In genomic region chr14:54446201-54446693, GRCh38 we compare ENCODE assay signal across 10 cellular contexts. TPM values are rescaled to one million over a fixed set of nuclear protein-coding genes. Genes with fewer than 3 reads are reported as not detected.
A peak's percentile ranks its signal among the peaks of the same experiment; 100 is the strongest.
DNase-seq lines count a peak whose midpoint lies in the region; TF ChIP-seq lines count a peak whose summit lies in the region.
"Had no signal": no experiment of that assay in that cellular context is flagged by ENCODE, and none has a peak within 500 bp of the region (broad histone marks: within the 10 kb centered on the region; RNA-seq: fewer than 3 reads in every experiment).

No MANE protein-coding gene starts in this region.

- H3K4me1 ChIP-seq in Peyer's patch, result peaks cover 0 to 10% (median 3%) of the 10 kb centered on the region in 4 donors
- H3K4me1 ChIP-seq in tibial nerve, result peaks cover 0 to 11% (median 5%) of the 10 kb centered on the region in 4 donors
- no peaks in the 10 kb centered on the region for H3K4me1 ChIP-seq in effector memory CD4-positive, alpha-beta T cell (ENCODE audit: control insufficient read depth, insufficient read depth, low read length, poor library complexity, severe bottlenecking)

- no peaks in the 10 kb centered on the region for H3K36me3 ChIP-seq in Peyer's patch
- H3K36me3 ChIP-seq in tibial nerve, result no peaks in the 10 kb centered on the region
- no peaks in the 10 kb centered on the region for H3K36me3 ChIP-seq in brain microvascular endothelial cell (replicated peaks)
- no peaks in the 10 kb centered on the region for H3K36me3 ChIP-seq in effector memory CD4-positive, alpha-beta T cell (ENCODE audit: control insufficient read depth, insufficient read depth, low read length)
- H3K36me3 ChIP-seq: cardiac muscle cell had no signal

- H3K9me3 ChIP-seq in Peyer's patch, result no peaks in the 10 kb centered on the region
- H3K9me3 ChIP-seq in tibial nerve, result no peaks in the 10 kb centered on the region
- H3K9me3 ChIP-seq in effector memory CD4-positive, alpha-beta T cell (ENCODE audit: control insufficient read depth, low read length), result no peaks in the 10 kb centered on the region

- no peak for TF ChIP-seq EP300 in tibial nerve (IDR thresholded peaks at IDR 0.05)

- DNase-seq in NCI-H2227 (lab: John Stamatoyannopoulos, UW; ENCODE audit: unreplicated experiment) (peak; percentile 20), NCI-H2227 treated with DMSO at 0.1 percent for 48 hours (lab: John Stamatoyannopoulos, UW) (no peak), Peyer's patch (peak in 2 of 3 donors; percentile 54 to 74), fibroblast of the aortic adventitia (ENCODE audit: low read depth) (peak; percentile 72), tibial nerve (ENCODE audit: low spot score in 2 of 2) (no peak), brain microvascular endothelial cell (no peak), mucosa of gallbladder (ENCODE audit: low spot score) (no peak)
- no peak for DNase-seq in effector memory CD4-positive, alpha-beta T cell
- DNase-seq: stimulated activated CD4-positive, alpha-beta T cell treated with anti-CD3 and anti-CD28 coated beads, Interleukin-4, amount 100 ng/mL, for 24 hours had no signal

- H3K27ac ChIP-seq in Peyer's patch (peak overlapping the region in 3 of 4 donors; percentile 71 to 87 (median 83)), tibial nerve (peak overlapping the region in 3 of 4 donors; percentile 26 to 49 (median 47)), brain microvascular endothelial cell (no peak overlapping the region)
- no peak overlapping the region for H3K27ac ChIP-seq in effector memory CD4-positive, alpha-beta T cell (ENCODE audit: insufficient read depth, low read length, poor library complexity, severe bottlenecking)
- H3K27ac ChIP-seq: cardiac muscle cell had no signal

- no peak overlapping the region for H3K4me3 ChIP-seq in Peyer's patch
- no peak overlapping the region for H3K4me3 ChIP-seq in fibroblast of the aortic adventitia (ENCODE audit: low read depth, low read length)
- no peak overlapping the region for H3K4me3 ChIP-seq in tibial nerve
- H3K4me3 ChIP-seq in brain microvascular endothelial cell (ENCODE audit: low read depth, low read length), result no peak overlapping the region
- no peak overlapping the region for H3K4me3 ChIP-seq in effector memory CD4-positive, alpha-beta T cell (ENCODE audit: insufficient read depth, low read depth, low read length, poor library complexity, severe bottlenecking)
- H3K4me3 ChIP-seq: cardiac muscle cell had no signal

- TF ChIP-seq CTCF in Peyer's patch (IDR thresholded peaks at IDR 0.05), result no peak
- no peak for TF ChIP-seq CTCF in fibroblast of the aortic adventitia (IDR thresholded peaks at IDR 0.05; ENCODE audit: insufficient read depth, low read length)
- TF ChIP-seq CTCF in tibial nerve (IDR thresholded peaks at IDR 0.05), result no peak
- TF ChIP-seq CTCF in brain microvascular endothelial cell (IDR thresholded peaks at IDR 0.05; ENCODE audit: low read depth, low read length, missing control alignments), result no peak

- WGBS in tibial nerve, 2 donors, result 23 to 25% methylated on average over 5 of the region's 5 CpGs

- TF ChIP-seq POLR2A in Peyer's patch (IDR thresholded peaks at IDR 0.05), result no peak
- TF ChIP-seq POLR2A in tibial nerve (IDR thresholded peaks at IDR 0.05), result no peak

- in situ Hi-C loops in brain microvascular endothelial cell (cut with HindIII; ENCODE audit: low pct_ligation_motif_present, low sequenced_read_pairs), result no loop called here

- H3K27me3 ChIP-seq in Peyer's patch, result no peaks in the 10 kb centered on the region
- H3K27me3 ChIP-seq in tibial nerve, result no peaks in the 10 kb centered on the region
- H3K27me3 ChIP-seq in brain microvascular endothelial cell (replicated peaks), result no peaks in the 10 kb centered on the region
- H3K27me3 ChIP-seq in effector memory CD4-positive, alpha-beta T cell (replicated peaks; ENCODE audit: control insufficient read depth, insufficient read depth, low read length, poor library complexity, severe bottlenecking), result no peaks in the 10 kb centered on the region
- H3K27me3 ChIP-seq: cardiac muscle cell had no signal

RNA-seq across cellular contexts. Expression of gene CNIH1, which starts 5.1 kb away (rescaled TPM):
- total RNA-seq in Peyer's patch (100 to 1,000 TPM in 3 of 4 donors, 10 to 100 TPM in 1; 61.1 to 130 (median 121) TPM), fibroblast of the aortic adventitia (ENCODE audit: low replicate concordance) (27.5 and 326 TPM in 2 replicates), tibial nerve (10 to 100 TPM; 29.3 to 61.8 (median 59.5) TPM), mucosa of gallbladder (98.5 TPM)

RNA-seq across cellular contexts. Expression of gene GMFB, which starts 42.5 kb away (rescaled TPM):
- total RNA-seq in Peyer's patch (10 to 100 TPM; 35.5 to 60.9 (median 41.3) TPM), fibroblast of the aortic adventitia (ENCODE audit: low replicate concordance) (73.8 and 129 TPM in 2 replicates), tibial nerve (100 to 1,000 TPM in 1 of 4 donors, 10 to 100 TPM in 3; 41.8 to 111 (median 72.6) TPM), mucosa of gallbladder (27.9 TPM)

RNA-seq across cellular contexts. Expression of gene CDKN3, which starts 49.4 kb away (rescaled TPM):
- 1 to 10 TPM; 1.6 to 7.4 (median 4.3) TPM for total RNA-seq in Peyer's patch
- total RNA-seq in fibroblast of the aortic adventitia (ENCODE audit: low replicate concordance), result 10.7 and 33.4 TPM in 2 replicates
- total RNA-seq in tibial nerve, result 1 to 10 TPM in 2 of 4 donors, not detected in 2; 3.6 to 4.6 TPM
- 2.1 TPM for total RNA-seq in mucosa of gallbladder

Comparison
In these comparisons a context has a peak if more than half of its experiments do, and no peak if none do; other contexts are left out.
1. DNase-seq: peak in NCI-H2227 (single experiment), Peyer's patch (2 of 3) and fibroblast of the aortic adventitia (single experiment); none in NCI-H2227 treated with DMSO at 0.1 percent for 48 hours (single experiment), tibial nerve (0 of 2), brain microvascular endothelial cell (single experiment), effector memory CD4-positive, alpha-beta T cell (0 of 3) and mucosa of gallbladder (single experiment).
2. H3K27ac ChIP-seq: peak in Peyer's patch (3 of 4) and tibial nerve (3 of 4); none in brain microvascular endothelial cell (single experiment) and effector memory CD4-positive, alpha-beta T cell (single experiment).